In genomic region chr2:47521666-47522285, GRCh38 we compare ENCODE assay signal across 9 cellular contexts. TPM values are rescaled to one million over a fixed set of nuclear protein-coding genes. Genes with fewer than 3 reads are reported as not detected.
DNase-seq lines count a peak whose midpoint lies in the region; ATAC-seq and TF ChIP-seq lines count a peak whose summit lies in the region.
"Had no signal": no experiment of that assay in that cellular context is flagged by ENCODE, and none has a peak within 500 bp of the region (broad histone marks: within the 10 kb centered on the region; RNA-seq: fewer than 3 reads in every experiment).

No MANE protein-coding gene starts in this region.

- peak overlapping the region; percentile 91 for H3K4me2 ChIP-seq in SK-N-SH

- ATAC-seq in SK-N-SH treated with all-trans-retinoic acid at 6 μM for 48 hours, result no peak
- ATAC-seq in HG03175 (IDR thresholded peaks at IDR 0.05; ENCODE audit: unreplicated experiment), result no peak

- TF ChIP-seq CTCF in SK-N-SH (IDR thresholded peaks at IDR 0.05) (no peak), Peyer's patch (IDR thresholded peaks at IDR 0.05) (no peak), esophagus muscularis mucosa (IDR thresholded peaks at IDR 0.05) (no peak), nephron progenitor cell (IDR thresholded peaks at IDR 0.05) (no peak)

- intact Hi-C loops in esophagus muscularis mucosa (cut with DNase I), result no loop called here

- TF ChIP-seq EP300 in SK-N-SH (IDR thresholded peaks at IDR 0.05; ENCODE audit: borderline replicate concordance in 1 of 2, low read depth in 1 of 2, low read length in 1 of 2) (no peak), esophagus muscularis mucosa (IDR thresholded peaks at IDR 0.05) (no peak)

- no peaks in the 10 kb centered on the region for H3K9me3 Mint-ChIP-seq in nephron progenitor cell

- H3K27ac Mint-ChIP-seq in nephron progenitor cell, result no peak overlapping the region

- H3K4me3 ChIP-seq in SK-N-SH (ENCODE audit: low read depth in 2 of 2, low read length in 1 of 2) (peak overlapping the region; percentile 52 to 60), Peyer's patch (peak overlapping the region; percentile 40 to 59 (median 51)), esophagus muscularis mucosa (peak overlapping the region; percentile 50 to 59 (median 52))

- H3K79me2 ChIP-seq in SK-N-SH (ENCODE audit: insufficient read depth), result no peaks in the 10 kb centered on the region

- no peaks in the 10 kb centered on the region for H3K9me2 ChIP-seq in SK-N-SH

- H3K9me3 ChIP-seq in SK-N-SH (no peaks in the 10 kb centered on the region), Peyer's patch (no peaks in the 10 kb centered on the region), esophagus muscularis mucosa (no peaks in the 10 kb centered on the region)
- H3K9me3 ChIP-seq: HAP-1 had no signal

- H3K27me3 Mint-ChIP-seq in nephron progenitor cell (ENCODE audit: low read depth, poor library complexity), result peaks cover 14% of the 10 kb centered on the region

- WGBS in SK-N-SH (ENCODE audit: low lambda C conversion rate), result 29% methylated on average over 7 of the region's 22 CpGs
- WGBS in esophagus muscularis mucosa, result 24% methylated on average over 12 of the region's 22 CpGs

- H3K27me3 ChIP-seq in SK-N-SH (ENCODE audit: insufficient read depth) (no peaks in the 10 kb centered on the region), Peyer's patch (no peaks in the 10 kb centered on the region), esophagus muscularis mucosa (peaks cover 0 to 28% (median 0%) of the 10 kb centered on the region in 4 donors)

- no peak for TF ChIP-seq POLR2A in Peyer's patch (IDR thresholded peaks at IDR 0.05)
- no peak for TF ChIP-seq POLR2A in esophagus muscularis mucosa (IDR thresholded peaks at IDR 0.05; ENCODE audit: low read depth)

- peaks cover 8% of the 10 kb centered on the region for H3K36me3 Mint-ChIP-seq in nephron progenitor cell (ENCODE audit: low read depth)

- CTCF ChIA-PET in SK-N-SH (lab: Yijun Ruan, JAX), result interaction anchor here (1.1 to 2.4 kb wide), 11 partner anchors 9 to 246 kb away, joined by 3 to 16 read pairs (median 4); no protein-coding TSS in a partner anchor

- peak overlapping the region; percentile 83; the same call in 1 of the 2 replicates for H2AFZ ChIP-seq in SK-N-SH (ENCODE audit: low read depth)

- H3K4me1 ChIP-seq in SK-N-SH (ENCODE audit: control insufficient read depth in 1 of 2, insufficient read depth in 2 of 2, low read depth in 1 of 2, low read length in 1 of 2), result peaks cover 0 to 15% of the 10 kb centered on the region in 2 experiments; a peak in 1 of 4 replicates
- peaks cover 0 to 17% (median 3%) of the 10 kb centered on the region in 4 donors for H3K4me1 ChIP-seq in Peyer's patch
- peaks cover 5 to 19% (median 16%) of the 10 kb centered on the region in 4 donors for H3K4me1 ChIP-seq in esophagus muscularis mucosa
- H3K4me1 ChIP-seq: HAP-1 had no signal

- DNase-seq in SK-N-SH, result no peak
- no peak for DNase-seq in Peyer's patch
- DNase-seq in esophagus muscularis mucosa (ENCODE audit: extremely low spot score), result no peak
- no peak for DNase-seq in substantia nigra (lab: John Stamatoyannopoulos, UW)
- no peak for DNase-seq in GM19238 (ENCODE audit: insufficient read length, low spot score)
- no peak for DNase-seq in nephron progenitor cell

- no peak overlapping the region for H3K4me3 Mint-ChIP-seq in nephron progenitor cell

- no peaks in the 10 kb centered on the region for H4K20me1 ChIP-seq in SK-N-SH (ENCODE audit: insufficient read depth)

- H3K36me3 ChIP-seq in SK-N-SH (replicated peaks in 1 of 2; ENCODE audit: control insufficient read depth in 1 of 2, insufficient read depth in 2 of 2, low read length in 1 of 2), result no peaks in the 10 kb centered on the region
- no peaks in the 10 kb centered on the region for H3K36me3 ChIP-seq in Peyer's patch
- no peaks in the 10 kb centered on the region for H3K36me3 ChIP-seq in esophagus muscularis mucosa
- H3K36me3 ChIP-seq: HAP-1 had no signal

- H3K9ac ChIP-seq in SK-N-SH, result no peak overlapping the region

- no peak overlapping the region for H3K27ac ChIP-seq in SK-N-SH (ENCODE audit: low read depth in 2 of 2, low read length in 1 of 2)
- peak overlapping the region in 2 of 4 donors; percentile 19 to 76 for H3K27ac ChIP-seq in Peyer's patch
- H3K27ac ChIP-seq in esophagus muscularis mucosa (replicated peaks in 1 of 4), result no peak overlapping the region
- peak overlapping the region; percentile 16 for H3K27ac ChIP-seq in substantia nigra (ENCODE audit: low read depth, low read length, poor library complexity, severe bottlenecking)

- TF ChIP-seq RAD21 in SK-N-SH (IDR thresholded peaks at IDR 0.05; ENCODE audit: low read length), result no peak

- peaks cover 10% of the 10 kb centered on the region for H3K4me1 Mint-ChIP-seq in nephron progenitor cell

- no peaks in the 10 kb centered on the region for H3F3A ChIP-seq in SK-N-SH (replicated peaks; ENCODE audit: insufficient read depth)

- POLR2A ChIA-PET in SK-N-SH (lab: Yijun Ruan, JAX), result interaction anchor here (0.6 to 0.9 kb wide), 2 partner anchors 261 to 385 kb away, joined by 3 read pairs; partner anchors contain the start of gene MSH6

TF ChIP-seq in SK-N-SH, 30 proteins besides CTCF, POLR2A, EP300 and RAD21 (continues in another document):
- TF ChIP-seq MXI1 (IDR thresholded peaks at IDR 0.05; ENCODE audit: low read depth, low read length) (no peak), FOXJ3 (CRISPR knock-in tag; IDR thresholded peaks at IDR 0.05) (no peak), SMC3 (IDR thresholded peaks at IDR 0.05; ENCODE audit: low read depth, low read length) (no peak), NFIC (IDR thresholded peaks at IDR 0.05; ENCODE audit: borderline replicate concordance) (no peak), CHD2 (IDR thresholded peaks at IDR 0.05; ENCODE audit: low read length, partially characterized antibody) (no peak), TCF12 (IDR thresholded peaks at IDR 0.05) (no peak), IRF3 (IDR thresholded peaks at IDR 0.05; ENCODE audit: low read depth, low read length) (no peak), TEAD4 (IDR thresholded peaks at IDR 0.05; ENCODE audit: borderline replicate concordance, insufficient read depth) (no peak), NRF1 (IDR thresholded peaks at IDR 0.05; ENCODE audit: low read depth, low read length) (no peak)

TF ChIP-seq in SK-N-SH treated with all-trans-retinoic acid at 6 μM for 48 hours, 23 proteins besides CTCF, POLR2A, EP300 and RAD21 (continues in another document):
- TF ChIP-seq GLIS3 (CRISPR knock-in tag; IDR thresholded peaks at IDR 0.05), result no peak
- TF ChIP-seq ZFP3 (CRISPR knock-in tag; IDR thresholded peaks at IDR 0.05), result no peak
- no peak for TF ChIP-seq SNAI2 (CRISPR knock-in tag; IDR thresholded peaks at IDR 0.05)
- TF ChIP-seq CSRNP3 (CRISPR knock-in tag; IDR thresholded peaks at IDR 0.05), result no peak
- TF ChIP-seq TSHZ2 (CRISPR knock-in tag; IDR thresholded peaks at IDR 0.05), result no peak
- TF ChIP-seq ZFP30 (CRISPR knock-in tag; IDR thresholded peaks at IDR 0.05), result no peak
- TF ChIP-seq BACH2 (CRISPR knock-in tag; IDR thresholded peaks at IDR 0.05; ENCODE audit: borderline replicate concordance), result no peak

RNA-seq across cellular contexts. Expression of gene KCNK12, which starts 49.0 kb away (rescaled TPM):
- polyA plus RNA-seq in SK-N-SH (2012; rRNA removed), result 0.02 TPM in 1 of 2 replicates, not detected in the other
- 0.01 TPM in 1 of 2 replicates, not detected in the other for polyA plus RNA-seq in SK-N-SH (2012; cell fraction: cytosol; rRNA removed)
- polyA plus RNA-seq in SK-N-SH (2012; cell fraction: nucleus; rRNA removed), result 0.01 TPM in 1 of 2 replicates, not detected in the other
- not detected for total RNA-seq in Peyer's patch
- total RNA-seq in esophagus muscularis mucosa, result under 1 TPM in 2 of 4 donors, not detected in 2; 0.13 to 0.17 TPM
